In the genomic region with DNA sequence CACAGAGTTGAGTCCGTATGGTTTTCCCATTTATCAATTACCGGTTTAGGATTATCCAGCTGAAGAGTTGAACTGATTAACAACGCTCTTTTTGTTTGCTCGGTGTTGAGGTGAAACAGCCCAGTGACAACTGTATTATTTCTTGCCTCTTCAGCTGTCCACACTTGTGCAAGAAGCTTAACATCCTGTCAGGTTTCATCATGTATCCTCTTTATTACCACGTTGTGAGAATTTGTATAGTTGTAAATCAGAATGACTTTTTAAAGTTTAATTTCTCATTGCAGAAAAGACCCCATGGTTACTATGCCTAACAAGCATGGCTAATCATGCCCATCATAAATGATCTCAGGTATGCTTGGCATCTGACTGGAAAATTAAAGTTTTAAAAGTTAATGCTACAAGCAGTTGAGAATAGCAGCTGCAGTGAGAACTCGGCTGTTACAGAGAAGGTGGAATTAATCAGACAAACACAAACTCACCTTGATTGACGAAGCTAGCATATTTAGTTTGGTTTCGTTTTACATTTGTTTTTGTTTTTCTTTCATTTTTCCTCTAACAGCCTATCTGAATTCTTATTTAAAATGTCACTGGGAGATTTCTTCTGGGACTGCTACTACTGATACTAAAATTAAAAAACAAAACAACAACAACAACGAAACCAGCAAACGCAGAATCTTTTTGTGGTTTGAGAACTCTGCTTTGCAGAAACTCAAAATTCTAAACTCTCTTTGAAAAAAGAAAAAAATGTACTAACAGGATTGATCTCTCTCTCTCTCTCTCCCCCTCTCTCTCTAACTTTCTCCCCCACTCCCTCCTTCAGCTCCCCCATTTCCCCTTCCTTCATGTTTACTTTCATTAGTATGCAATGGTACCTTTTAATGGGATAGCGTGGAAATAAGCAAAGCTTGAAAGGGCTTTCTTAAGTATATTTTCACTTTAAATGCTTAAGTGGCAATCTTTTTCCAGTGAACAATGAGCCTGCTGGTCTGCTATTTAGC, we compare ENCODE assay signal across 9 cellular contexts.
DNase-seq lines count a peak whose midpoint lies in the region; ATAC-seq, FAIRE-seq and TF ChIP-seq lines count a peak whose summit lies in the region.
"Had no signal": no experiment of that assay in that cellular context is flagged by ENCODE, and none has a peak within 500 bp of the region (broad histone marks: within the 10 kb centered on the region; RNA-seq: fewer than 3 reads in every experiment).

No MANE protein-coding gene starts in this region.

- H3K27me3 ChIP-seq in OCI-LY3 (ENCODE audit: low read depth, low read length) (no peaks in the 10 kb centered on the region; the same call in 1 of the 2 replicates), fibroblast of lung (ENCODE audit: control insufficient read depth, insufficient read depth, low read length) (no peaks in the 10 kb centered on the region), psoas muscle (ENCODE audit: insufficient read depth in 3 of 3, low read length in 2 of 3) (no peaks in the 10 kb centered on the region)

- no peak for DNase-seq in H54 (ENCODE audit: insufficient read length, low spot score)
- no peak for DNase-seq in fibroblast of lung (ENCODE audit: low read depth in 2 of 2)
- no peak for DNase-seq in psoas muscle
- no peak for DNase-seq in DMS 273 treated with DMSO at 0.1 percent for 48 hours (lab: John Stamatoyannopoulos, UW)
- DNase-seq: activated T-cell treated with anti-CD3 and anti-CD28 coated beads, Interleukin-2, amount 50 U/mL, for 72 hours had no signal

- no peak for TF ChIP-seq CTCF in OCI-LY3 (IDR thresholded peaks at IDR 0.05; ENCODE audit: low read depth, low read length)
- TF ChIP-seq CTCF in fibroblast of lung (conservative IDR thresholded peaks at IDR 0.05 in 1 of 2, IDR thresholded peaks at IDR 0.05 in 1 of 2; ENCODE audit: low read depth in 1 of 2, low read length in 2 of 2), result no peak
- no peak for TF ChIP-seq CTCF in psoas muscle (IDR thresholded peaks at IDR 0.05)

- H3K27ac ChIP-seq in OCI-LY3 (ENCODE audit: low read length), result no peak overlapping the region
- no peak overlapping the region for H3K27ac ChIP-seq in fibroblast of lung (ENCODE audit: insufficient read depth, low read length)
- H3K27ac ChIP-seq in psoas muscle, result no peak overlapping the region

- TF ChIP-seq POLR2A in H54 (IDR thresholded peaks at IDR 0.05; ENCODE audit: low read depth, low read length), result no peak

- H3K79me2 ChIP-seq in OCI-LY3 (ENCODE audit: low read length) (no peaks in the 10 kb centered on the region), fibroblast of lung (ENCODE audit: control insufficient read depth, insufficient read depth, low read length) (no peaks in the 10 kb centered on the region)

- FAIRE-seq in H54 (lab: Jason Lieb, UNC), result peak; percentile 85
- FAIRE-seq: GM12892 had no signal

- H4K20me1 ChIP-seq in OCI-LY3 (ENCODE audit: insufficient read depth, low read length) (no peaks in the 10 kb centered on the region), fibroblast of lung (ENCODE audit: control insufficient read depth, extremely low read depth, insufficient read depth, low read length) (no peaks in the 10 kb centered on the region)

- H3K4me1 ChIP-seq in OCI-LY3 (ENCODE audit: low read length), result peaks cover 11% of the 10 kb centered on the region
- no peaks in the 10 kb centered on the region for H3K4me1 ChIP-seq in fibroblast of lung (ENCODE audit: control insufficient read depth, extremely low read depth, insufficient read depth, low read length)
- no peaks in the 10 kb centered on the region for H3K4me1 ChIP-seq in psoas muscle

- H2AFZ ChIP-seq in OCI-LY3 (ENCODE audit: low read depth, low read length) (peak overlapping the region; percentile 74), fibroblast of lung (ENCODE audit: low read length) (no peak overlapping the region)

- intact Hi-C loops in psoas muscle (cut with DNase I), result no loop called here

- H3K4me2 ChIP-seq in OCI-LY3 (ENCODE audit: low read length) (peak overlapping the region; percentile 82), fibroblast of lung (ENCODE audit: extremely low read depth, insufficient read depth, low read length) (peak overlapping the region; percentile 57)

- H3K9me3 ChIP-seq in OCI-LY3 (ENCODE audit: insufficient read depth, low read length) (no peaks in the 10 kb centered on the region), fibroblast of lung (ENCODE audit: control insufficient read depth, insufficient read depth, low read depth, low read length) (no peaks in the 10 kb centered on the region), psoas muscle (no peaks in the 10 kb centered on the region)

- ATAC-seq in psoas muscle, result no peak
- ATAC-seq in HG03135 (IDR thresholded peaks at IDR 0.05; ENCODE audit: unreplicated experiment), result no peak
- no peak for ATAC-seq in HG03565 (IDR thresholded peaks at IDR 0.05; ENCODE audit: unreplicated experiment)
- ATAC-seq: activated T-cell treated with anti-CD3 and anti-CD28 coated beads, Interleukin-2, amount 50 U/mL, for 72 hours had no signal

- H3K36me3 ChIP-seq in OCI-LY3 (replicated peaks; ENCODE audit: low read depth, low read length) (no peaks in the 10 kb centered on the region), fibroblast of lung (ENCODE audit: control insufficient read depth, insufficient read depth, low read length) (no peaks in the 10 kb centered on the region), psoas muscle (ENCODE audit: insufficient read depth in 1 of 2, low read depth in 1 of 2) (no peaks in the 10 kb centered on the region)

- H3K4me3 ChIP-seq in OCI-LY3 (ENCODE audit: low read length) (peak overlapping the region; percentile 79), fibroblast of lung (replicated peaks in 1 of 4; ENCODE audit: control extremely low read depth in 1 of 4, insufficient read depth in 1 of 4, low read depth in 3 of 4, low read length in 4 of 4) (peak overlapping the region in 2 of 4 experiments; percentile 45 to 73), psoas muscle (peak overlapping the region; percentile 37)

- WGBS in psoas muscle, 3 donors, result 22 to 29% (median 25%) methylated on average over 11 of the region's 11 CpGs

- H3K9ac ChIP-seq in OCI-LY3 (ENCODE audit: low read length) (peak overlapping the region; percentile 19), fibroblast of lung (ENCODE audit: insufficient read depth, low read length) (no peak overlapping the region)
